In genomic region chr6:53124131-53124800, GRCh38 we compare ENCODE assay signal across 35 cellular contexts. TPM values are rescaled to one million over a fixed set of nuclear protein-coding genes. Genes with fewer than 3 reads are reported as not detected.
"Had no signal": no experiment of that assay in that cellular context is flagged by ENCODE, and none has a peak within 500 bp of the region (broad histone marks: within the 10 kb centered on the region; RNA-seq: fewer than 3 reads in every experiment).

No MANE protein-coding gene starts in this region.

- H3K4me2 ChIP-seq: hepatocyte had no signal

- H3K9me3 Mint-ChIP-seq: dendritic cell treated with granulocyte-macrophage colony-stimulating factor and Interleukin-4, amounts not matched to agents 40 ng/mL and 50 ng/mL, for 4 days; naive thymus-derived CD8-positive, alpha-beta T cell; nephron progenitor cell; stimulated activated effector memory CD8-positive, alpha-beta T cell treated with anti-CD3 and anti-CD28 coated beads, Interleukin-12 subunit alpha, Interleukin-12 subunit beta, amount 100 ng/mL, for 72 hours had no signal

- H3K36me3 ChIP-seq: colonic mucosa, gastrocnemius medialis, heart left ventricle, left lung, ovary, sigmoid colon, tibial artery, upper lobe of left lung had no signal

- H3K9me3 ChIP-seq: colonic mucosa, gastrocnemius medialis, heart left ventricle, left lung, ovary, psoas muscle, sigmoid colon, testis, tibial artery, upper lobe of left lung had no signal

- H3K79me2 ChIP-seq: hepatocyte had no signal

- H3K4me1 ChIP-seq: colonic mucosa, gastrocnemius medialis, heart left ventricle, left lung, psoas muscle, testis, tibial artery had no signal

- H3K27ac Mint-ChIP-seq: dendritic cell treated with granulocyte-macrophage colony-stimulating factor and Interleukin-4, amounts not matched to agents 40 ng/mL and 50 ng/mL, for 4 days; naive thymus-derived CD8-positive, alpha-beta T cell; nephron progenitor cell; stimulated activated effector memory CD8-positive, alpha-beta T cell treated with anti-CD3 and anti-CD28 coated beads, Interleukin-12 subunit alpha, Interleukin-12 subunit beta, amount 100 ng/mL, for 72 hours had no signal

- H3K4me3 Mint-ChIP-seq: dendritic cell treated with granulocyte-macrophage colony-stimulating factor and Interleukin-4, amounts not matched to agents 40 ng/mL and 50 ng/mL, for 4 days; naive thymus-derived CD8-positive, alpha-beta T cell; nephron progenitor cell; stimulated activated effector memory CD8-positive, alpha-beta T cell treated with anti-CD3 and anti-CD28 coated beads, Interleukin-12 subunit alpha, Interleukin-12 subunit beta, amount 100 ng/mL, for 72 hours had no signal

- H2AFZ ChIP-seq: hepatocyte had no signal

- H3K36me3 Mint-ChIP-seq: naive thymus-derived CD8-positive, alpha-beta T cell; stimulated activated effector memory CD8-positive, alpha-beta T cell treated with anti-CD3 and anti-CD28 coated beads, Interleukin-12 subunit alpha, Interleukin-12 subunit beta, amount 100 ng/mL, for 72 hours had no signal

- DNase-seq: colonic mucosa; effector memory CD4-positive, alpha-beta T cell; erythroblast; foreskin fibroblast; gastrocnemius medialis; heart left ventricle; left cardiac atrium; left lung; naive thymus-derived CD8-positive, alpha-beta T cell; nephron progenitor cell; nucleus accumbens; ovary; posterior cingulate gyrus; psoas muscle; right cardiac atrium; sigmoid colon; stimulated activated CD4-positive, alpha-beta T cell treated with anti-CD3 and anti-CD28 coated beads, Interleukin-2, amount 100 ng/mL, for 24 hours; stimulated activated CD4-positive, alpha-beta T cell treated with anti-CD3 and anti-CD28 coated beads, Interleukin-4, amount 100 ng/mL, for 24 hours; stimulated activated naive CD8-positive, alpha-beta T cell treated with anti-CD3 and anti-CD28 coated beads, Interleukin-15, Interleukin-2, amounts not matched to agents 100 U/mL and 50 U/mL, for 24 hours; substantia nigra; testis; tibial artery; upper lobe of left lung had no signal

- H3K4me1 Mint-ChIP-seq: stimulated activated effector memory CD8-positive, alpha-beta T cell treated with anti-CD3 and anti-CD28 coated beads, Interleukin-12 subunit alpha, Interleukin-12 subunit beta, amount 100 ng/mL, for 72 hours had no signal

- FAIRE-seq: endothelial cell of umbilical vein, urothelium cell line had no signal

- H3K27me3 ChIP-seq: colonic mucosa, gastrocnemius medialis, hepatocyte, left lung, ovary, sigmoid colon, testis, upper lobe of left lung had no signal

- H3K4me3 ChIP-seq: colonic mucosa, gastrocnemius medialis, heart left ventricle, hepatocyte, left lung, ovary, psoas muscle, sigmoid colon, testis, tibial artery, upper lobe of left lung had no signal

- H3K27ac ChIP-seq: colonic mucosa, gastrocnemius medialis, heart left ventricle, hepatocyte, left lung, ovary, psoas muscle, sigmoid colon, testis, tibial artery, upper lobe of left lung had no signal

- ATAC-seq: gastrocnemius medialis; heart left ventricle; left cardiac atrium; left lung; naive thymus-derived CD8-positive, alpha-beta T cell; psoas muscle; right cardiac atrium; stimulated activated effector memory CD8-positive, alpha-beta T cell treated with anti-CD3 and anti-CD28 coated beads, Interleukin-12 subunit alpha, Interleukin-12 subunit beta, amount 100 ng/mL, for 72 hours; stimulated activated naive CD8-positive, alpha-beta T cell treated with anti-CD3 and anti-CD28 coated beads, Interleukin-15, Interleukin-2, amounts not matched to agents 100 U/mL and 50 U/mL, for 24 hours had no signal

RNA-seq across cellular contexts. Expression of gene GCM1, which starts 24.4 kb away (rescaled TPM):
- total RNA-seq: chondrocyte, colonic mucosa, endothelial cell of umbilical vein, gastrocnemius medialis, glomerular endothelial cell, heart left ventricle, kidney epithelial cell, lower leg skin, myocyte, ovary, psoas muscle, renal cortical epithelial cell, right cardiac atrium, sigmoid colon, skeletal muscle tissue had no signal
- polyA plus RNA-seq: endothelial cell of umbilical vein; hepatocyte; naive thymus-derived CD8-positive, alpha-beta T cell; ovary; psoas muscle; right cardiac atrium had no signal
